In the genomic region with DNA sequence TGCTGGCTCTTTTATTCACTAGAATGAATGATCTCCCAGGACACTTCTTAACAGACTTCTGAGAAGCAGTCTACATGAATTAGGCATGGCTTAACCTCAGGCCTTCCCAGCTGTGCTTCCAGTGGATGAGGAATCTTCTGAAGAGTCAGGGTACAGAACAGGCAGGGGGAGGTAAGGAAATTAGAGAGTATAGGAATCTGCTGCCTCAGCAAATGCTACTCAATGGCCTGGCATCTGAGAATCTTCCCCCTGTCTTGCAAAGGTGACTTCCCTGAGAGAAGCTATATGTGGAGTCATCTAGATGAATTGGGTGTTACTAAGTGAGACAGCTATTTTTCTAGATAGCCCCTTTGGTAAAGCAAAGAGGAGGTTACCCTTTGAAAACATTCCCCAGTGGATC, we compare ENCODE assay signal across 3 cellular contexts.
TF ChIP-seq lines count a peak whose summit lies in the region.

No MANE protein-coding gene starts in this region.

TF ChIP-seq in HepG2, 621 proteins besides CTCF, POLR2A, EP300 and RAD21:
- TF ChIP-seq MAFF (IDR thresholded peaks at IDR 0.05; ENCODE audit: low read depth, low read length) (peak; percentile 82), ZNF503 (CRISPR knock-in tag; IDR thresholded peaks at IDR 0.05) (no peak), MAFK (conservative IDR thresholded peaks at IDR 0.05 in 1 of 2, IDR thresholded peaks at IDR 0.05 in 1 of 2; ENCODE audit: low read length in 2 of 2) (peak; percentile 78 to 92)

TF ChIP-seq in IMR-90, 13 proteins besides CTCF, POLR2A, EP300 and RAD21:
- TF ChIP-seq MAFK (IDR thresholded peaks at IDR 0.05; ENCODE audit: low read depth, low read length) (peak; percentile 74), FOS (IDR thresholded peaks at IDR 0.05; ENCODE audit: low read depth, low read length) (no peak)
TF ChIP-seq in IMR-90: peak in this region for 1.

TF ChIP-seq in H1, 55 proteins besides CTCF, POLR2A, EP300 and RAD21:
- no peak for TF ChIP-seq CEBPB (IDR thresholded peaks at IDR 0.05; ENCODE audit: low read depth, low read length)
- TF ChIP-seq SIRT6 (IDR thresholded peaks at IDR 0.05; ENCODE audit: low read length), result no peak
- no peak for TF ChIP-seq CHD2 (IDR thresholded peaks at IDR 0.05; ENCODE audit: low read length)
- TF ChIP-seq, protein P1, sequence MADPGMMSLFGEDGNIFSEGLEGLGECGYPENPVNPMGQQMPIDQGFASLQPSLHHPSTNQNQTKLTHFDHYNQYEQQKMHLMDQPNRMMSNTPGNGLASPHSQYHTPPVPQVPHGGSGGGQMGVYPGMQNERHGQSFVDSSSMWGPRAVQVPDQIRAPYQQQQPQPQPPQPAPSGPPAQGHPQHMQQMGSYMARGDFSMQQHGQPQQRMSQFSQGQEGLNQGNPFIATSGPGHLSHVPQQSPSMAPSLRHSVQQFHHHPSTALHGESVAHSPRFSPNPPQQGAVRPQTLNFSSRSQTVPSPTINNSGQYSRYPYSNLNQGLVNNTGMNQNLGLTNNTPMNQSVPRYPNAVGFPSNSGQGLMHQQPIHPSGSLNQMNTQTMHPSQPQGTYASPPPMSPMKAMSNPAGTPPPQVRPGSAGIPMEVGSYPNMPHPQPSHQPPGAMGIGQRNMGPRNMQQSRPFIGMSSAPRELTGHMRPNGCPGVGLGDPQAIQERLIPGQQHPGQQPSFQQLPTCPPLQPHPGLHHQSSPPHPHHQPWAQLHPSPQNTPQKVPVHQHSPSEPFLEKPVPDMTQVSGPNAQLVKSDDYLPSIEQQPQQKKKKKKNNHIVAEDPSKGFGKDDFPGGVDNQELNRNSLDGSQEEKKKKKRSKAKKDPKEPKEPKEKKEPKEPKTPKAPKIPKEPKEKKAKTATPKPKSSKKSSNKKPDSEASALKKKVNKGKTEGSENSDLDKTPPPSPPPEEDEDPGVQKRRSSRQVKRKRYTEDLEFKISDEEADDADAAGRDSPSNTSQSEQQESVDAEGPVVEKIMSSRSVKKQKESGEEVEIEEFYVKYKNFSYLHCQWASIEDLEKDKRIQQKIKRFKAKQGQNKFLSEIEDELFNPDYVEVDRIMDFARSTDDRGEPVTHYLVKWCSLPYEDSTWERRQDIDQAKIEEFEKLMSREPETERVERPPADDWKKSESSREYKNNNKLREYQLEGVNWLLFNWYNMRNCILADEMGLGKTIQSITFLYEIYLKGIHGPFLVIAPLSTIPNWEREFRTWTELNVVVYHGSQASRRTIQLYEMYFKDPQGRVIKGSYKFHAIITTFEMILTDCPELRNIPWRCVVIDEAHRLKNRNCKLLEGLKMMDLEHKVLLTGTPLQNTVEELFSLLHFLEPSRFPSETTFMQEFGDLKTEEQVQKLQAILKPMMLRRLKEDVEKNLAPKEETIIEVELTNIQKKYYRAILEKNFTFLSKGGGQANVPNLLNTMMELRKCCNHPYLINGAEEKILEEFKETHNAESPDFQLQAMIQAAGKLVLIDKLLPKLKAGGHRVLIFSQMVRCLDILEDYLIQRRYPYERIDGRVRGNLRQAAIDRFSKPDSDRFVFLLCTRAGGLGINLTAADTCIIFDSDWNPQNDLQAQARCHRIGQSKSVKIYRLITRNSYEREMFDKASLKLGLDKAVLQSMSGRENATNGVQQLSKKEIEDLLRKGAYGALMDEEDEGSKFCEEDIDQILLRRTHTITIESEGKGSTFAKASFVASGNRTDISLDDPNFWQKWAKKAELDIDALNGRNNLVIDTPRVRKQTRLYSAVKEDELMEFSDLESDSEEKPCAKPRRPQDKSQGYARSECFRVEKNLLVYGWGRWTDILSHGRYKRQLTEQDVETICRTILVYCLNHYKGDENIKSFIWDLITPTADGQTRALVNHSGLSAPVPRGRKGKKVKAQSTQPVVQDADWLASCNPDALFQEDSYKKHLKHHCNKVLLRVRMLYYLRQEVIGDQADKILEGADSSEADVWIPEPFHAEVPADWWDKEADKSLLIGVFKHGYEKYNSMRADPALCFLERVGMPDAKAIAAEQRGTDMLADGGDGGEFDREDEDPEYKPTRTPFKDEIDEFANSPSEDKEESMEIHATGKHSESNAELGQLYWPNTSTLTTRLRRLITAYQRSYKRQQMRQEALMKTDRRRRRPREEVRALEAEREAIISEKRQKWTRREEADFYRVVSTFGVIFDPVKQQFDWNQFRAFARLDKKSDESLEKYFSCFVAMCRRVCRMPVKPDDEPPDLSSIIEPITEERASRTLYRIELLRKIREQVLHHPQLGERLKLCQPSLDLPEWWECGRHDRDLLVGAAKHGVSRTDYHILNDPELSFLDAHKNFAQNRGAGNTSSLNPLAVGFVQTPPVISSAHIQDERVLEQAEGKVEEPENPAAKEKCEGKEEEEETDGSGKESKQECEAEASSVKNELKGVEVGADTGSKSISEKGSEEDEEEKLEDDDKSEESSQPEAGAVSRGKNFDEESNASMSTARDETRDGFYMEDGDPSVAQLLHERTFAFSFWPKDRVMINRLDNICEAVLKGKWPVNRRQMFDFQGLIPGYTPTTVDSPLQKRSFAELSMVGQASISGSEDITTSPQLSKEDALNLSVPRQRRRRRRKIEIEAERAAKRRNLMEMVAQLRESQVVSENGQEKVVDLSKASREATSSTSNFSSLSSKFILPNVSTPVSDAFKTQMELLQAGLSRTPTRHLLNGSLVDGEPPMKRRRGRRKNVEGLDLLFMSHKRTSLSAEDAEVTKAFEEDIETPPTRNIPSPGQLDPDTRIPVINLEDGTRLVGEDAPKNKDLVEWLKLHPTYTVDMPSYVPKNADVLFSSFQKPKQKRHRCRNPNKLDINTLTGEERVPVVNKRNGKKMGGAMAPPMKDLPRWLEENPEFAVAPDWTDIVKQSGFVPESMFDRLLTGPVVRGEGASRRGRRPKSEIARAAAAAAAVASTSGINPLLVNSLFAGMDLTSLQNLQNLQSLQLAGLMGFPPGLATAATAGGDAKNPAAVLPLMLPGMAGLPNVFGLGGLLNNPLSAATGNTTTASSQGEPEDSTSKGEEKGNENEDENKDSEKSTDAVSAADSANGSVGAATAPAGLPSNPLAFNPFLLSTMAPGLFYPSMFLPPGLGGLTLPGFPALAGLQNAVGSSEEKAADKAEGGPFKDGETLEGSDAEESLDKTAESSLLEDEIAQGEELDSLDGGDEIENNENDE (IDR thresholded peaks at IDR 0.05; ENCODE audit: insufficient replicate concordance, low read length), result no peak
- no peak for TF ChIP-seq PHF8 (conservative IDR thresholded peaks at IDR 0.05; ENCODE audit: low read depth, low read length)
- TF ChIP-seq MAX (IDR thresholded peaks at IDR 0.05), result no peak
- TF ChIP-seq HDAC6 (IDR thresholded peaks at IDR 0.05; ENCODE audit: low read depth, low read length), result no peak
- no peak for TF ChIP-seq FOSL1 (IDR thresholded peaks at IDR 0.05; ENCODE audit: insufficient read depth, low read depth, low read length)
- peak; percentile 69 for TF ChIP-seq MAFK (IDR thresholded peaks at IDR 0.05; ENCODE audit: low read depth, low read length)
